Comparison of ENCODE assay signal across 15 cellular contexts in the genomic region with DNA sequence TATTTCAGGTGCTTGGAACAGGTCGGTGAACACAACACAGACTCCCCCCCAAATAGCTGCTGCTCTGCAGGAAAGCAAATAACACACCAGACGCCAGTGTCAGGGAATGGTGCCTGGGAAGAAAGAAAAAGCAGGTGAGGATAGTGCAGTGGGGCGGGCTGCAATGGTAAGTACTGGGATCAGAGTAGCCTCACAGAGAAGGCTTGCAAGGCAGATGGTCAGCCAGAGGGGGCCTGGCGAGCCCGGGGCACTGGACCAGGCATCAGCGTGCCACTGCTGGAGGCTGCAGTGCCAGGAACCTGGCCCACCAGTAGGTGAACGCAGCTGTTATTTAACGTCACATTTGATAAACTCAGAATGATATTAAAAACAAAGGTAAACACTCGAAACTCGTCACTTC. TPM values are rescaled to one million over a fixed set of nuclear protein-coding genes. Genes with fewer than 3 reads are reported as not detected.
DNase-seq lines count a peak whose midpoint lies in the region; ATAC-seq and TF ChIP-seq lines count a peak whose summit lies in the region.
"Had no signal": no experiment of that assay in that cellular context is flagged by ENCODE, and none has a peak within 500 bp of the region (broad histone marks: within the 10 kb centered on the region; RNA-seq: fewer than 3 reads in every experiment).

No MANE protein-coding gene starts in this region.

- no peaks in the 10 kb centered on the region for H3K36me3 ChIP-seq in mammary epithelial cell (ENCODE audit: insufficient read depth, low read length)
- H3K36me3 ChIP-seq in WERI-Rb-1, result peaks cover 4% of the 10 kb centered on the region; the same call in 1 of the 2 replicates
- H3K36me3 ChIP-seq in fibroblast of lung (ENCODE audit: control insufficient read depth, insufficient read depth, low read length), result no peaks in the 10 kb centered on the region
- H3K36me3 ChIP-seq: MG63, SJCRH30, transverse colon had no signal

- H3K27ac Mint-ChIP-seq in MCF 10A (ENCODE audit: low read depth, unreplicated experiment), result no peak overlapping the region
- H3K27ac Mint-ChIP-seq in stimulated activated naive B cell treated with anti-CD40 and anti-IgM and Interleukin-4, amounts not matched to agents 10 μg/mL and 1 μg/mL and 100 μg/mL, for 72 hours, result peak overlapping the region; percentile 31
- H3K27ac Mint-ChIP-seq: B cell, progenitor cell of endocrine pancreas had no signal

- H3K4me3 ChIP-seq in mammary epithelial cell (replicated peaks in 1 of 3; ENCODE audit: insufficient read depth in 1 of 3, low read depth in 2 of 3, low read length in 3 of 3) (no peak overlapping the region), WERI-Rb-1 (ENCODE audit: low read depth, low read length) (no peak overlapping the region), fibroblast of lung (replicated peaks in 1 of 4; ENCODE audit: control extremely low read depth in 1 of 4, insufficient read depth in 1 of 4, low read depth in 3 of 4, low read length in 4 of 4) (no peak overlapping the region)
- H3K4me3 ChIP-seq: MG63, SJCRH30, transverse colon had no signal

- POLR2A ChIA-PET in MCF 10A (lab: Yijun Ruan, JAX), result interaction anchor here (0.9 to 1.9 kb wide), 3 partner anchors 14 to 98 kb away, joined by 3 to 5 read pairs (median 4); no protein-coding TSS in a partner anchor

- in situ Hi-C loops in mammary epithelial cell (cut with MboI; ENCODE audit: low sequenced_read_pairs in 2 of 2), result no loop called here

- DNase-seq in mammary epithelial cell, result no peak
- DNase-seq in MCF 10A (ENCODE audit: unreplicated experiment), result no peak
- DNase-seq in WERI-Rb-1, result no peak
- DNase-seq in fibroblast of lung (ENCODE audit: low read depth in 2 of 2), result no peak
- DNase-seq in stimulated activated naive B cell treated with anti-CD40 and anti-IgM and Interleukin-4, amounts not matched to agents 10 μg/mL and 1 μg/mL and 100 μg/mL, for 72 hours, result no peak
- DNase-seq in GM03348 (ENCODE audit: low spot score), result no peak
- DNase-seq: DMS79, NCI-H2107, transverse colon had no signal

- H3K27me3 Mint-ChIP-seq in MCF 10A (ENCODE audit: insufficient read depth, unreplicated experiment), result peaks cover 11% of the 10 kb centered on the region
- no peaks in the 10 kb centered on the region for H3K27me3 Mint-ChIP-seq in stimulated activated naive B cell treated with anti-CD40 and anti-IgM and Interleukin-4, amounts not matched to agents 10 μg/mL and 1 μg/mL and 100 μg/mL, for 72 hours
- H3K27me3 Mint-ChIP-seq: progenitor cell of endocrine pancreas had no signal

- H3K27ac ChIP-seq in mammary epithelial cell (ENCODE audit: insufficient read depth, low read depth, low read length) (no peak overlapping the region), WERI-Rb-1 (no peak overlapping the region), fibroblast of lung (ENCODE audit: insufficient read depth, low read length) (peak overlapping the region; percentile 8)
- H3K27ac ChIP-seq: transverse colon had no signal

- H3K4me1 Mint-ChIP-seq in MCF 10A (ENCODE audit: insufficient read depth, unreplicated experiment), result peaks cover 11% of the 10 kb centered on the region
- peaks cover 17 to 23% of the 10 kb centered on the region in 2 donors for H3K4me1 Mint-ChIP-seq in stimulated activated naive B cell treated with anti-CD40 and anti-IgM and Interleukin-4, amounts not matched to agents 10 μg/mL and 1 μg/mL and 100 μg/mL, for 72 hours

- H3K9me3 ChIP-seq in mammary epithelial cell (replicated peaks; ENCODE audit: insufficient read depth, low read length), result no peaks in the 10 kb centered on the region
- no peaks in the 10 kb centered on the region for H3K9me3 ChIP-seq in WERI-Rb-1 (ENCODE audit: severe bottlenecking)
- H3K9me3 ChIP-seq in fibroblast of lung (ENCODE audit: control insufficient read depth, insufficient read depth, low read depth, low read length), result no peaks in the 10 kb centered on the region
- H3K9me3 ChIP-seq: MG63, SJCRH30, transverse colon had no signal

- H2AFZ ChIP-seq in mammary epithelial cell (ENCODE audit: low read depth, low read length), result no peak overlapping the region
- H2AFZ ChIP-seq in fibroblast of lung (ENCODE audit: low read length), result no peak overlapping the region

- dilution Hi-C loops in mammary epithelial cell (cut with HindIII; ENCODE audit: low sequenced_read_pairs), result no loop called here

- no TSS peak for BruUV-seq in mammary epithelial cell (replicated peaks; lab: Mats Ljungman, UMichigan)
- no TSS peak for BruUV-seq in MCF 10A (replicated peaks; lab: Mats Ljungman, UMichigan)

- intact Hi-C loops in mammary epithelial cell (cut with micrococcal nuclease), result loop anchor here (10.0 kb wide), 1 partner anchor 63 kb away; no protein-coding TSS in a partner anchor
- intact Hi-C loops in MCF 10A (cut with micrococcal nuclease), result no loop called here

- H3K79me2 ChIP-seq in mammary epithelial cell (ENCODE audit: insufficient read depth, low read length), result no peaks in the 10 kb centered on the region
- no peaks in the 10 kb centered on the region for H3K79me2 ChIP-seq in fibroblast of lung (ENCODE audit: control insufficient read depth, insufficient read depth, low read length)

- H4K20me1 ChIP-seq in mammary epithelial cell (ENCODE audit: insufficient read depth, low read length) (peaks cover 8% of the 10 kb centered on the region), fibroblast of lung (ENCODE audit: control insufficient read depth, extremely low read depth, insufficient read depth, low read length) (no peaks in the 10 kb centered on the region)

- ATAC-seq in stimulated activated naive B cell treated with anti-CD40 and anti-IgM and Interleukin-4, amounts not matched to agents 10 μg/mL and 1 μg/mL and 100 μg/mL, for 72 hours (replicated peaks), result no peak
- ATAC-seq in GM18870 (IDR thresholded peaks at IDR 0.05; ENCODE audit: unreplicated experiment) (no peak), HG03039 (IDR thresholded peaks at IDR 0.05; ENCODE audit: unreplicated experiment) (no peak)

- TF ChIP-seq CTCF in mammary epithelial cell (conservative IDR thresholded peaks at IDR 0.05 in 1 of 2, IDR thresholded peaks at IDR 0.05 in 1 of 2; ENCODE audit: extremely low read depth in 1 of 2, insufficient read depth in 1 of 2, low read depth in 1 of 2, low read length in 2 of 2) (no peak), MCF 10A (IDR thresholded peaks at IDR 0.05; ENCODE audit: unreplicated experiment) (no peak), WERI-Rb-1 (IDR thresholded peaks at IDR 0.05; ENCODE audit: low read depth, low read length) (peak; percentile 34), fibroblast of lung (conservative IDR thresholded peaks at IDR 0.05 in 1 of 2, IDR thresholded peaks at IDR 0.05 in 1 of 2; ENCODE audit: low read depth in 1 of 2, low read length in 2 of 2) (no peak)

- H3K4me2 ChIP-seq in mammary epithelial cell (ENCODE audit: insufficient read depth, low read depth, low read length) (peak overlapping the region; percentile 6), fibroblast of lung (ENCODE audit: extremely low read depth, insufficient read depth, low read length) (peak overlapping the region; percentile 41)

- H3K36me3 Mint-ChIP-seq in MCF 10A (ENCODE audit: insufficient read depth, unreplicated experiment), result peaks cover 5% of the 10 kb centered on the region
- H3K36me3 Mint-ChIP-seq in stimulated activated naive B cell treated with anti-CD40 and anti-IgM and Interleukin-4, amounts not matched to agents 10 μg/mL and 1 μg/mL and 100 μg/mL, for 72 hours, result peaks cover 13 to 22% of the 10 kb centered on the region in 2 donors

- no peak overlapping the region for H3K9ac ChIP-seq in mammary epithelial cell (ENCODE audit: insufficient read depth, low read length)
- H3K9ac ChIP-seq in fibroblast of lung (ENCODE audit: insufficient read depth, low read length), result no peak overlapping the region

- H3K4me1 ChIP-seq in mammary epithelial cell (ENCODE audit: insufficient read depth, low read length) (peaks cover 24% of the 10 kb centered on the region), fibroblast of lung (ENCODE audit: control insufficient read depth, extremely low read depth, insufficient read depth, low read length) (peaks cover 11% of the 10 kb centered on the region)

- H3K9me3 Mint-ChIP-seq in MCF 10A (ENCODE audit: unreplicated experiment), result no peaks in the 10 kb centered on the region
- H3K9me3 Mint-ChIP-seq in stimulated activated naive B cell treated with anti-CD40 and anti-IgM and Interleukin-4, amounts not matched to agents 10 μg/mL and 1 μg/mL and 100 μg/mL, for 72 hours, result no peaks in the 10 kb centered on the region

- H3K4me3 Mint-ChIP-seq in MCF 10A (ENCODE audit: unreplicated experiment), result no peak overlapping the region
- no peak overlapping the region for H3K4me3 Mint-ChIP-seq in stimulated activated naive B cell treated with anti-CD40 and anti-IgM and Interleukin-4, amounts not matched to agents 10 μg/mL and 1 μg/mL and 100 μg/mL, for 72 hours
- H3K4me3 Mint-ChIP-seq: B cell had no signal

- 50% methylated on average over 10 of the region's 10 CpGs for WGBS in mammary epithelial cell (ENCODE audit: low coverage, missing lambda C conversion rate)

- CTCF ChIA-PET in mammary epithelial cell (lab: Charles Lee; ENCODE audit: low non-redundant PET) (no interaction called here), MCF 10A (lab: Yijun Ruan, JAX) (interaction anchor here (1.1 kb wide), 1 partner anchor 16 kb away, joined by 3 read pairs; no protein-coding TSS in a partner anchor)

- peaks cover 11% of the 10 kb centered on the region for H3K27me3 ChIP-seq in mammary epithelial cell (ENCODE audit: insufficient read depth, low read length)
- H3K27me3 ChIP-seq in WERI-Rb-1 (ENCODE audit: insufficient read depth, low read depth, severe bottlenecking), result no peaks in the 10 kb centered on the region
- H3K27me3 ChIP-seq in fibroblast of lung (ENCODE audit: control insufficient read depth, insufficient read depth, low read length), result peaks cover 21% of the 10 kb centered on the region
- H3K27me3 ChIP-seq: MG63, SJCRH30, transverse colon had no signal

RNA-seq across cellular contexts. Expression of gene POFUT2, which starts 60.0 kb away (rescaled TPM):
- 10 to 100 TPM; 19.3 to 25.0 TPM for total RNA-seq in mammary epithelial cell
- 14.1 TPM for polyA plus RNA-seq in mammary epithelial cell
- polyA minus RNA-seq in mammary epithelial cell, result 9.7 TPM
- total RNA-seq in MCF 10A (2022), result 25.2 and 31.3 TPM in 2 replicates
- 34.2 and 56.0 TPM in 2 replicates for total RNA-seq in fibroblast of lung
- polyA plus RNA-seq in fibroblast of lung, result 39.3 and 60.3 TPM in 2 replicates
- polyA plus RNA-seq in fibroblast of lung (2012), result 44.4 and 66.5 TPM in 2 replicates
- 24.8 and 27.4 TPM in 2 replicates for polyA minus RNA-seq in fibroblast of lung (ENCODE audit: low replicate concordance)
